ENCODE assay signal across 23 cellular contexts in genomic region chr2:77309725-77310124, GRCh38.
DNase-seq lines count a peak whose midpoint lies in the region; ATAC-seq, FAIRE-seq and TF ChIP-seq lines count a peak whose summit lies in the region.
"Had no signal": no experiment of that assay in that cellular context is flagged by ENCODE, and none has a peak within 500 bp of the region (broad histone marks: within the 10 kb centered on the region; RNA-seq: fewer than 3 reads in every experiment).

No MANE protein-coding gene starts in this region.

- no peak overlapping the region for H3K9ac ChIP-seq in SU-DHL-6 (ENCODE audit: low read length)
- H3K9ac ChIP-seq in K562 (ENCODE audit: insufficient read depth in 1 of 2, low read depth in 2 of 2, low read length in 2 of 2) = no peak overlapping the region
- H3K9ac ChIP-seq: BLaER1 treated with 17β-estradiol and CSF1 and Interleukin-3, amounts not matched to agents 10 nM and 100 nM had no signal

- WGBS in K562 (ENCODE audit: insufficient coverage, low coverage, missing lambda C conversion rate) = 0% methylated on average over 2 of the region's 2 CpGs

- peaks cover 3% of the 10 kb centered on the region; the same call in 1 of the 2 replicates for H3K36me3 ChIP-seq in SU-DHL-6 (ENCODE audit: low read length)
- H3K36me3 ChIP-seq in K562 (ENCODE audit: control insufficient read depth, insufficient read depth, low read length) = no peaks in the 10 kb centered on the region
- no peaks in the 10 kb centered on the region for H3K36me3 ChIP-seq in PC-9 (ENCODE audit: low read depth)
- H3K36me3 ChIP-seq: BLaER1 treated with 17β-estradiol and CSF1 and Interleukin-3, amounts not matched to agents 10 nM and 100 nM had no signal

- no peaks in the 10 kb centered on the region for H3K9me1 ChIP-seq in K562 (ENCODE audit: control insufficient read depth, insufficient read depth, low read length)

- peak overlapping the region; percentile 59 for H2AFZ ChIP-seq in SU-DHL-6 (ENCODE audit: low read depth, low read length, severe bottlenecking)
- H2AFZ ChIP-seq in K562 (ENCODE audit: low read depth, low read length) = no peak overlapping the region
- no peak overlapping the region for H2AFZ ChIP-seq in PC-9

- in situ Hi-C loops in K562 (cut with MboI) = no loop called here

- TF ChIP-seq RAD21 in K562 (CRISPR knock-in tag; conservative IDR thresholded peaks at IDR 0.05 in 1 of 2, IDR thresholded peaks at IDR 0.05 in 1 of 2) = no peak

- TF ChIP-seq CTCF in SU-DHL-6 (IDR thresholded peaks at IDR 0.05; ENCODE audit: insufficient read depth, low read length, poor library complexity, severe bottlenecking) (no peak), K562 (IDR thresholded peaks at IDR 0.05 in 2 of 3, conservative IDR thresholded peaks at IDR 0.05 in 1 of 3; ENCODE audit: insufficient read depth in 2 of 3, low read depth in 1 of 3, low read length in 3 of 3) (no peak), PC-9 (conservative IDR thresholded peaks at IDR 0.05) (no peak)

- H3K9me3 ChIP-seq in SU-DHL-6 (ENCODE audit: insufficient read depth, low read length) (no peaks in the 10 kb centered on the region), K562 (replicated peaks; ENCODE audit: control insufficient read depth, insufficient read depth, low read depth, low read length) (no peaks in the 10 kb centered on the region), PC-9 (ENCODE audit: insufficient read depth, low read depth) (no peaks in the 10 kb centered on the region)
- H3K9me3 ChIP-seq: BLaER1 treated with 17β-estradiol and CSF1 and Interleukin-3, amounts not matched to agents 10 nM and 100 nM; Caco-2 had no signal

- BruUV-seq in K562 (replicated peaks; lab: Mats Ljungman, UMichigan) (no TSS peak), PC-9 (replicated peaks; lab: Mats Ljungman, UMichigan) (no TSS peak)

- no peaks in the 10 kb centered on the region for H3K4me1 ChIP-seq in K562 (replicated peaks in 1 of 2; ENCODE audit: control insufficient read depth in 2 of 2, insufficient read depth in 2 of 2, low read length in 2 of 2)
- H3K4me1 ChIP-seq in PC-9 (replicated peaks; ENCODE audit: insufficient read depth) = no peaks in the 10 kb centered on the region
- H3K4me1 ChIP-seq: A549; BLaER1 treated with 17β-estradiol and CSF1 and Interleukin-3, amounts not matched to agents 10 nM and 100 nM; Caco-2 had no signal

- H4K20me1 ChIP-seq in SU-DHL-6 (ENCODE audit: low read depth, low read length) = no peaks in the 10 kb centered on the region
- no peaks in the 10 kb centered on the region for H4K20me1 ChIP-seq in K562 (replicated peaks; ENCODE audit: control insufficient read depth, insufficient read depth, low read length)
- H4K20me1 ChIP-seq in PC-9 (ENCODE audit: insufficient read depth) = no peaks in the 10 kb centered on the region
- H4K20me1 ChIP-seq: BLaER1 treated with 17β-estradiol and CSF1 and Interleukin-3, amounts not matched to agents 10 nM and 100 nM had no signal

- no peak overlapping the region for H3K27ac ChIP-seq in SU-DHL-6 (ENCODE audit: low read depth, low read length)
- H3K27ac ChIP-seq in K562 (ENCODE audit: extremely low read depth, low read depth, low read length) = no peak overlapping the region
- no peak overlapping the region for H3K27ac ChIP-seq in PC-9
- H3K27ac ChIP-seq: 22Rv1; A549; BLaER1 treated with 17β-estradiol and CSF1 and Interleukin-3, amounts not matched to agents 10 nM and 100 nM; C4-2B had no signal

- no peak for FAIRE-seq in K562 (lab: Jason Lieb, UNC)
- FAIRE-seq: A549, GM12891, GM19239 had no signal

- CTCF ChIA-PET in K562 (lab: Yijun Ruan, JAX; ENCODE audit: low intra/inter-chr PET ratio) = no interaction called here
- CTCF ChIA-PET in PC-9 (lab: Charles Lee) = no interaction called here

- H3K27me3 ChIP-seq in SU-DHL-6 (ENCODE audit: low read length) (no peaks in the 10 kb centered on the region), K562 (ENCODE audit: control insufficient read depth in 2 of 2, insufficient read depth in 2 of 2, low read length in 2 of 2) (no peaks in the 10 kb centered on the region), PC-9 (ENCODE audit: insufficient read depth, low read depth) (no peaks in the 10 kb centered on the region)
- H3K27me3 ChIP-seq: BLaER1 treated with 17β-estradiol and CSF1 and Interleukin-3, amounts not matched to agents 10 nM and 100 nM had no signal

- H3K4me3 ChIP-seq in SU-DHL-6 (ENCODE audit: insufficient read depth, low read length, poor library complexity, severe bottlenecking) (no peak overlapping the region), K562 (no peak overlapping the region), PC-9 (no peak overlapping the region)
- H3K4me3 ChIP-seq: A549; BLaER1 treated with 17β-estradiol and CSF1 and Interleukin-3, amounts not matched to agents 10 nM and 100 nM had no signal

- H3K79me2 ChIP-seq in SU-DHL-6 (ENCODE audit: insufficient read depth, low read length) = no peaks in the 10 kb centered on the region
- H3K79me2 ChIP-seq in K562 (ENCODE audit: control insufficient read depth, insufficient read depth, low read length) = no peaks in the 10 kb centered on the region
- no peaks in the 10 kb centered on the region for H3K79me2 ChIP-seq in PC-9 (ENCODE audit: low read depth)

- intact Hi-C loops in K562 (cut with micrococcal nuclease) (no loop called here), PC-9 (cut with micrococcal nuclease; ENCODE audit: unreplicated experiment) (no loop called here)

- H3F3A ChIP-seq in SU-DHL-6 (ENCODE audit: insufficient read depth) (no peaks in the 10 kb centered on the region), PC-9 (ENCODE audit: insufficient read depth, low read depth) (no peaks in the 10 kb centered on the region)

- H3K4me2 ChIP-seq in SU-DHL-6 (ENCODE audit: low read depth, low read length, poor library complexity, severe bottlenecking) (no peak overlapping the region), K562 (ENCODE audit: insufficient read depth, low read length) (no peak overlapping the region), PC-9 (no peak overlapping the region)
- H3K4me2 ChIP-seq: A549; BLaER1 treated with 17β-estradiol and CSF1 and Interleukin-3, amounts not matched to agents 10 nM and 100 nM had no signal

- no peak for ATAC-seq in K562
- ATAC-seq: A549; CD8-positive, alpha-beta T cell had no signal

- TF ChIP-seq EP300 in K562 (IDR thresholded peaks at IDR 0.05; ENCODE audit: low read length) = no peak

- peak; percentile 6 for DNase-seq in DMS53 (lab: John Stamatoyannopoulos, UW)
- no peak for DNase-seq in DMS53 treated with DMSO at 0.1 percent for 48 hours (lab: John Stamatoyannopoulos, UW; ENCODE audit: unreplicated experiment)
- no peak for DNase-seq in K562 (ENCODE audit: extremely low read depth in 1 of 4, low spot score in 3 of 4)
- DNase-seq in PC-9 = no peak
- no peak for DNase-seq in D341Med (ENCODE audit: low spot score)
- DNase-seq: AML-193; Caco-2; Calu3; CD4-positive, alpha-beta T cell; CD8-positive, alpha-beta T cell; DMS 273 treated with DMSO at 0.1 percent for 48 hours; DMS153; DMS79; DND-41; EL; GDM1 had no signal

- no peak for TF ChIP-seq POLR2A in K562 (conservative IDR thresholded peaks at IDR 0.05)

- no peaks in the 10 kb centered on the region for H3K9me2 ChIP-seq in SU-DHL-6 (replicated peaks; ENCODE audit: insufficient read depth, low read length)
- H3K9me2 ChIP-seq in PC-9 (ENCODE audit: insufficient read depth) = no peaks in the 10 kb centered on the region

- POLR2A ChIA-PET in K562 (lab: Yijun Ruan, JAX) = no interaction called here
- POLR2A ChIA-PET in PC-9 (lab: Charles Lee; ENCODE audit: unreplicated experiment) = no interaction called here

TF ChIP-seq in K562, 482 proteins besides CTCF, POLR2A, EP300 and RAD21 (continues in another document):
- TF ChIP-seq, protein P1, sequence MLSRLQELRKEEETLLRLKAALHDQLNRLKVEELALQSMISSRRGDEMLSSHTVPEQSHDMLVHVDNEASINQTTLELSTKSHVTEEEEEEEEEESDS (CRISPR knock-in tag; IDR thresholded peaks at IDR 0.05) = no peak
